In the genomic region with DNA sequence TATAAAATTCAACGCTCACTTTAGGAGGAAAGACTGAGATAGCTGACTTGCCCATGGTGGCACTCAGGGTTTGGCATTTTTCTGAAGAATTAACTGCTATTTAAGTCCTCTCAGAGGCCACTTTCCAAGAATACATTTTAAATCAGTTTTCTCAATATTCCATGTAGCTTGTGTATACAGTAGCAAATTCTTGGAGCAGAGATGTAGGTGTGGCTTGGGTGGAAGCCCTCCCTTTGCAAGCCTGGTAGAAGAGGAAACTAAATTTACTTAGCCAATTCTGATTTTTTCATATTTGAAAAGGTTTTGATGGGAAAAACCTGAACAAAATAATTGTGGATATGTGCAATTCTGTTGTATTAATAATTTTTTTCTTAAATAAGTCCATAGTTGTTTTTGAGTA, we compare ENCODE assay signal across 1 cellular context.
TF ChIP-seq lines count a peak whose summit lies in the region.

No MANE protein-coding gene starts in this region.

TF ChIP-seq in K562, 482 proteins besides CTCF, POLR2A, EP300 and RAD21:
- TF ChIP-seq PCBP2 (IDR thresholded peaks at IDR 0.05; ENCODE audit: low read depth, low read length, poor library complexity, severe bottlenecking) = no peak
- no peak for TF ChIP-seq ZNF23 (CRISPR knock-in tag; IDR thresholded peaks at IDR 0.05)
- no peak for TF ChIP-seq PHF8 (IDR thresholded peaks at IDR 0.05; ENCODE audit: borderline replicate concordance, low read length)
- TF ChIP-seq, protein P1, sequence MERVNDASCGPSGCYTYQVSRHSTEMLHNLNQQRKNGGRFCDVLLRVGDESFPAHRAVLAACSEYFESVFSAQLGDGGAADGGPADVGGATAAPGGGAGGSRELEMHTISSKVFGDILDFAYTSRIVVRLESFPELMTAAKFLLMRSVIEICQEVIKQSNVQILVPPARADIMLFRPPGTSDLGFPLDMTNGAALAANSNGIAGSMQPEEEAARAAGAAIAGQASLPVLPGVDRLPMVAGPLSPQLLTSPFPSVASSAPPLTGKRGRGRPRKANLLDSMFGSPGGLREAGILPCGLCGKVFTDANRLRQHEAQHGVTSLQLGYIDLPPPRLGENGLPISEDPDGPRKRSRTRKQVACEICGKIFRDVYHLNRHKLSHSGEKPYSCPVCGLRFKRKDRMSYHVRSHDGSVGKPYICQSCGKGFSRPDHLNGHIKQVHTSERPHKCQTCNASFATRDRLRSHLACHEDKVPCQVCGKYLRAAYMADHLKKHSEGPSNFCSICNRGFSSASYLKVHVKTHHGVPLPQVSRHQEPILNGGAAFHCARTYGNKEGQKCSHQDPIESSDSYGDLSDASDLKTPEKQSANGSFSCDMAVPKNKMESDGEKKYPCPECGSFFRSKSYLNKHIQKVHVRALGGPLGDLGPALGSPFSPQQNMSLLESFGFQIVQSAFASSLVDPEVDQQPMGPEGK (CRISPR knock-in tag; IDR thresholded peaks at IDR 0.05; ENCODE audit: borderline replicate concordance) = no peak
- TF ChIP-seq, protein P2, sequence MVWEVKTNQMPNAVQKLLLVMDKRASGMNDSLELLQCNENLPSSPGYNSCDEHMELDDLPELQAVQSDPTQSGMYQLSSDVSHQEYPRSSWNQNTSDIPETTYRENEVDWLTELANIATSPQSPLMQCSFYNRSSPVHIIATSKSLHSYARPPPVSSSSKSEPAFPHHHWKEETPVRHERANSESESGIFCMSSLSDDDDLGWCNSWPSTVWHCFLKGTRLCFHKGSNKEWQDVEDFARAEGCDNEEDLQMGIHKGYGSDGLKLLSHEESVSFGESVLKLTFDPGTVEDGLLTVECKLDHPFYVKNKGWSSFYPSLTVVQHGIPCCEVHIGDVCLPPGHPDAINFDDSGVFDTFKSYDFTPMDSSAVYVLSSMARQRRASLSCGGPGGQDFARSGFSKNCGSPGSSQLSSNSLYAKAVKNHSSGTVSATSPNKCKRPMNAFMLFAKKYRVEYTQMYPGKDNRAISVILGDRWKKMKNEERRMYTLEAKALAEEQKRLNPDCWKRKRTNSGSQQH (CRISPR knock-in tag; IDR thresholded peaks at IDR 0.05) = no peak
- TF ChIP-seq MCM7 (IDR thresholded peaks at IDR 0.05) = no peak
- TF ChIP-seq TSC22D4 (tag; IDR thresholded peaks at IDR 0.05) = no peak
- TF ChIP-seq KDM1A (IDR thresholded peaks at IDR 0.05) = no peak
- no peak for TF ChIP-seq FOXJ3 (CRISPR knock-in tag; IDR thresholded peaks at IDR 0.05)
- no peak for TF ChIP-seq ZFP1 (CRISPR knock-in tag; IDR thresholded peaks at IDR 0.05)
- no peak for TF ChIP-seq NELFE (IDR thresholded peaks at IDR 0.05; ENCODE audit: insufficient read depth, insufficient read length)
- TF ChIP-seq, protein P3, sequence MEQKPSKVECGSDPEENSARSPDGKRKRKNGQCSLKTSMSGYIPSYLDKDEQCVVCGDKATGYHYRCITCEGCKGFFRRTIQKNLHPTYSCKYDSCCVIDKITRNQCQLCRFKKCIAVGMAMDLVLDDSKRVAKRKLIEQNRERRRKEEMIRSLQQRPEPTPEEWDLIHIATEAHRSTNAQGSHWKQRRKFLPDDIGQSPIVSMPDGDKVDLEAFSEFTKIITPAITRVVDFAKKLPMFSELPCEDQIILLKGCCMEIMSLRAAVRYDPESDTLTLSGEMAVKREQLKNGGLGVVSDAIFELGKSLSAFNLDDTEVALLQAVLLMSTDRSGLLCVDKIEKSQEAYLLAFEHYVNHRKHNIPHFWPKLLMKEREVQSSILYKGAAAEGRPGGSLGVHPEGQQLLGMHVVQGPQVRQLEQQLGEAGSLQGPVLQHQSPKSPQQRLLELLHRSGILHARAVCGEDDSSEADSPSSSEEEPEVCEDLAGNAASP (IDR thresholded peaks at IDR 0.05) = no peak
- TF ChIP-seq LEF1 (IDR thresholded peaks at IDR 0.05) = no peak
